15 cellular contexts compared by ENCODE assay signal in genomic region chr14:60272177-60272576, GRCh38.
"Had no signal": no experiment of that assay in that cellular context is flagged by ENCODE, and none has a peak within 500 bp of the region (broad histone marks: within the 10 kb centered on the region; RNA-seq: fewer than 3 reads in every experiment).

No MANE protein-coding gene starts in this region.

- H3K27ac Mint-ChIP-seq: activated naive CD4-positive, alpha-beta T cell treated with anti-CD3 and anti-CD28 coated beads, Interleukin-2, amount 50 U/mL, for 24 hours; memory B cell; nephron had no signal

- H3K9me3 Mint-ChIP-seq: memory B cell had no signal

- H3K27me3 ChIP-seq: adrenal gland, right lobe of liver, suprapubic skin had no signal

- H3K4me3 Mint-ChIP-seq: activated naive CD4-positive, alpha-beta T cell treated with anti-CD3 and anti-CD28 coated beads, Interleukin-2, amount 50 U/mL, for 24 hours; memory B cell; nephron had no signal

- H3K9me3 ChIP-seq: adrenal gland, psoas muscle, right lobe of liver, suprapubic skin had no signal

- H3K4me3 ChIP-seq: adrenal gland, coronary artery, left ventricle myocardium inferior, psoas muscle, right lobe of liver, suprapubic skin had no signal

- H3K27ac ChIP-seq: adrenal gland, coronary artery, left ventricle myocardium inferior, psoas muscle, right lobe of liver, suprapubic skin had no signal

- H3K36me3 ChIP-seq: adrenal gland, left ventricle myocardium inferior, right lobe of liver had no signal

- H3K27me3 Mint-ChIP-seq: activated naive CD4-positive, alpha-beta T cell treated with anti-CD3 and anti-CD28 coated beads, Interleukin-2, amount 50 U/mL, for 24 hours; memory B cell had no signal

- DNase-seq: activated CD4-positive, alpha-beta T cell treated with anti-CD3 and anti-CD28 coated beads, Interleukin-2, amount 50 U/mL, for 48 hours; adrenal gland; foreskin fibroblast; hippocampal formation; left ventricle myocardium inferior; psoas muscle; right lobe of liver; stimulated activated naive CD8-positive, alpha-beta T cell treated with anti-CD3 and anti-CD28 coated beads, Interleukin-15, Interleukin-2, amounts not matched to agents 100 U/mL and 50 U/mL, for 24 hours; trophoblast cell had no signal

- ATAC-seq: activated CD4-positive, CD25-positive, alpha-beta regulatory T cell treated with anti-CD3 and anti-CD28 coated beads, Interleukin-2, amount 50 U/mL, for 24 hours; psoas muscle; right lobe of liver; stimulated activated naive CD8-positive, alpha-beta T cell treated with anti-CD3 and anti-CD28 coated beads, Interleukin-15, Interleukin-2, amounts not matched to agents 100 U/mL and 50 U/mL, for 24 hours had no signal
